ENCODE assay signal across 8 cellular contexts in genomic region chr14:99271288-99271941, GRCh38. TPM values are rescaled to one million over a fixed set of nuclear protein-coding genes. Genes with fewer than 3 reads are reported as not detected.
A peak's percentile ranks its signal among the peaks of the same experiment; 100 is the strongest.
DNase-seq lines count a peak whose midpoint lies in the region; ATAC-seq, FAIRE-seq and TF ChIP-seq lines count a peak whose summit lies in the region.

No MANE protein-coding gene starts in this region.

- FAIRE-seq in HepG2 (lab: Jason Lieb, UNC) = no peak

- intact Hi-C loops in HepG2 (cut with micrococcal nuclease; ENCODE audit: unreplicated experiment) = loop anchor here (5.0 kb wide), 1 partner anchor 46 kb away; no protein-coding TSS in a partner anchor

- H4K20me1 ChIP-seq in HepG2 (ENCODE audit: insufficient read depth, low read length) = no peaks in the 10 kb centered on the region

- no peak for DNase-seq in activated T-cell treated with anti-CD3 and anti-CD28 coated beads, Interleukin-2, amount 50 U/mL, for 24 hours
- DNase-seq in activated T-cell treated with anti-CD3 and anti-CD28 coated beads for 4 hours (no peak), HepG2 (ENCODE audit: low spot score) (no peak), thoracic aorta (ENCODE audit: low spot score) (no peak), Kasumi-1 (lab: John Stamatoyannopoulos, UW) (no peak), NOMO-1 treated with dmso at 0.1 percent for 144 hours (lab: John Stamatoyannopoulos, UW; ENCODE audit: unreplicated experiment) (no peak)

- peaks cover 45% of the 10 kb centered on the region for H3K4me1 Mint-ChIP-seq in activated T-cell treated with anti-CD3 and anti-CD28 coated beads, Interleukin-2, amount 50 U/mL, for 24 hours (ENCODE audit: low read depth)
- H3K4me1 Mint-ChIP-seq in activated naive CD8-positive, alpha-beta T cell (ENCODE audit: low read depth) = peaks cover 43% of the 10 kb centered on the region

- H2AFZ ChIP-seq in HepG2 (ENCODE audit: low read length) = no peak overlapping the region

- H3K27ac ChIP-seq in HepG2 (ENCODE audit: extremely low read length, insufficient read depth, low read length) (no peak overlapping the region), thoracic aorta (no peak overlapping the region)

- H3K9me3 Mint-ChIP-seq in activated T-cell treated with anti-CD3 and anti-CD28 coated beads, Interleukin-2, amount 50 U/mL, for 24 hours = no peaks in the 10 kb centered on the region
- H3K9me3 Mint-ChIP-seq in activated naive CD8-positive, alpha-beta T cell (ENCODE audit: low read depth) = no peaks in the 10 kb centered on the region

- TF ChIP-seq CTCF in HepG2 (CRISPR knock-in tag; IDR thresholded peaks at IDR 0.05) = no peak
- no peak for TF ChIP-seq CTCF in thoracic aorta (IDR thresholded peaks at IDR 0.05)

- H3K4me1 ChIP-seq in HepG2 (ENCODE audit: insufficient read depth, low read length) (peaks cover 36% of the 10 kb centered on the region), thoracic aorta (ENCODE audit: control insufficient read depth in 1 of 2, low read depth in 2 of 2) (peaks cover 17 to 41% of the 10 kb centered on the region in 2 donors)

- H3K4me2 ChIP-seq in HepG2 (ENCODE audit: low read depth, low read length) = peak overlapping the region; percentile 80

- peak overlapping the region; percentile 13 to 63 (median 49); a peak in 3 of 6 replicates for H3K4me3 ChIP-seq in HepG2 (replicated peaks in 1 of 3; ENCODE audit: insufficient read depth in 1 of 3, low read depth in 2 of 3, low read length in 3 of 3)
- H3K4me3 ChIP-seq in thoracic aorta = peak overlapping the region; percentile 63

- peaks cover 41% of the 10 kb centered on the region for H3K36me3 Mint-ChIP-seq in activated T-cell treated with anti-CD3 and anti-CD28 coated beads, Interleukin-2, amount 50 U/mL, for 24 hours (ENCODE audit: low read depth)
- peaks cover 3% of the 10 kb centered on the region for H3K36me3 Mint-ChIP-seq in activated naive CD8-positive, alpha-beta T cell

- H3K9me3 ChIP-seq in HepG2 (ENCODE audit: low read length) (no peaks in the 10 kb centered on the region), thoracic aorta (no peaks in the 10 kb centered on the region)

- no peak for TF ChIP-seq RAD21 in HepG2 (CRISPR knock-in tag; IDR thresholded peaks at IDR 0.05)

- peak overlapping the region; percentile 95 for H3K27ac Mint-ChIP-seq in activated T-cell treated with anti-CD3 and anti-CD28 coated beads, Interleukin-2, amount 50 U/mL, for 24 hours
- peak overlapping the region; percentile 99 for H3K27ac Mint-ChIP-seq in activated naive CD8-positive, alpha-beta T cell

- CTCF ChIA-PET in HepG2 (lab: Yijun Ruan, JAX; ENCODE audit: low intra/inter-chr PET ratio, low total read pairs) = no interaction called here

- POLR2A ChIA-PET in HepG2 (lab: Yijun Ruan, JAX) = no interaction called here

- TF ChIP-seq POLR2A in HepG2 (IDR thresholded peaks at IDR 0.05; ENCODE audit: insufficient read depth in 1 of 2, low read depth in 2 of 2, low read length in 2 of 2) (no peak), GM18505 (IDR thresholded peaks at IDR 0.05; ENCODE audit: borderline replicate concordance, extremely low read depth, insufficient read depth, insufficient read length) (no peak)

- in situ Hi-C loops in HepG2 (cut with HindIII; ENCODE audit: extremely low pct_ligation_motif_present, low pct_unique_long_range_greater_than_20kb) = loop anchor here (25.0 kb wide), 2 partner anchors 1134 to 1284 kb away; no protein-coding TSS in a partner anchor

- H3K36me3 ChIP-seq in HepG2 (replicated peaks in 1 of 2; ENCODE audit: control insufficient read depth in 1 of 2, insufficient read depth in 2 of 2, low read length in 2 of 2) (no peaks in the 10 kb centered on the region), thoracic aorta (no peaks in the 10 kb centered on the region)

- ATAC-seq in HepG2 = no peak
- no peak for ATAC-seq in thoracic aorta (ENCODE audit: insufficient number of reproducible peaks, low FRiP score, low read depth)
- ATAC-seq in GM18505 (IDR thresholded peaks at IDR 0.05; ENCODE audit: unreplicated experiment) = no peak

- H3K27me3 ChIP-seq in HepG2 (ENCODE audit: control insufficient read depth in 1 of 2, insufficient read depth in 2 of 2, low read length in 2 of 2) = peaks cover 6 to 36% of the 10 kb centered on the region in 2 experiments; a peak in 4 of 5 replicates
- H3K27me3 ChIP-seq in thoracic aorta (replicated peaks; ENCODE audit: insufficient read depth) = peaks cover 5% of the 10 kb centered on the region

- WGBS in HepG2 (ENCODE audit: low lambda C conversion rate) = 23% methylated on average over 27 of the region's 27 CpGs

- no peak overlapping the region for H3K9ac ChIP-seq in HepG2 (ENCODE audit: insufficient read depth, low read depth, low read length)

- no TSS peak for BruUV-seq in HepG2 (replicated peaks; lab: Mats Ljungman, UMichigan)

- H3K27me3 Mint-ChIP-seq in activated T-cell treated with anti-CD3 and anti-CD28 coated beads, Interleukin-2, amount 50 U/mL, for 24 hours = no peaks in the 10 kb centered on the region
- no peaks in the 10 kb centered on the region for H3K27me3 Mint-ChIP-seq in activated naive CD8-positive, alpha-beta T cell

- no peaks in the 10 kb centered on the region for H3K79me2 ChIP-seq in HepG2 (ENCODE audit: insufficient read depth, low read length)

- H3K4me3 Mint-ChIP-seq in activated T-cell treated with anti-CD3 and anti-CD28 coated beads, Interleukin-2, amount 50 U/mL, for 24 hours = peak overlapping the region; percentile 99
- peak overlapping the region; percentile 98 for H3K4me3 Mint-ChIP-seq in activated naive CD8-positive, alpha-beta T cell

- TF ChIP-seq EP300 in HepG2 (IDR thresholded peaks at IDR 0.05; ENCODE audit: low read depth in 2 of 2, low read length in 2 of 2) (no peak), HepG2 (CRISPR knock-in tag; IDR thresholded peaks at IDR 0.05; ENCODE audit: borderline replicate concordance) (no peak)

TF ChIP-seq in HepG2, 621 proteins besides CTCF, POLR2A, EP300 and RAD21:
- peak; percentile 89 for TF ChIP-seq CBX2 (IDR thresholded peaks at IDR 0.05; ENCODE audit: low read depth, low read length)
- TF ChIP-seq CBX2 (CRISPR knock-in tag; IDR thresholded peaks at IDR 0.05; ENCODE audit: low read depth) = no peak
- no peak for TF ChIP-seq ZNF263 (CRISPR knock-in tag; IDR thresholded peaks at IDR 0.05)

RNA-seq across cellular contexts. Expression of gene BCL11B, which starts 0.6 kb away (rescaled TPM):
- not detected in 2 replicates for total RNA-seq in HepG2 (2016; rRNA removed; fragmentation: Illumina TruSeq; extraction: Trizol)
- not detected in 2 replicates for total RNA-seq in HepG2 (2016; cell fraction: cytosol; rRNA removed; fragmentation: Illumina TruSeq; extraction: Trizol; ENCODE audit: low read depth)
- not detected in 2 replicates for total RNA-seq in HepG2 (2016; cell fraction: insoluble cytoplasmic fraction; rRNA removed; fragmentation: Illumina TruSeq; extraction: Trizol)
- total RNA-seq in HepG2 (2016; cell fraction: membrane; rRNA removed; fragmentation: Illumina TruSeq; extraction: Trizol) = not detected in 2 replicates
- not detected in 2 replicates for total RNA-seq in HepG2 (2016; cell fraction: nucleus; rRNA removed; fragmentation: Illumina TruSeq; extraction: Trizol)
- polyA plus RNA-seq in HepG2 (2011; rRNA removed) = not detected in 2 replicates
- polyA plus RNA-seq in HepG2 (2011; cell fraction: cytosol; rRNA removed) = not detected in 2 replicates
- polyA plus RNA-seq in HepG2 (2011; cell fraction: nucleus; rRNA removed) = 0.02 and 0.03 TPM in 2 replicates
- polyA plus RNA-seq in HepG2 (2012) = not detected in 2 replicates
- not detected in 2 replicates for polyA plus RNA-seq in HepG2 (2016; cell fraction: cytosol; fragmentation: Illumina TruSeq; extraction: Trizol; ENCODE audit: low read depth)
- not detected in 2 replicates for polyA plus RNA-seq in HepG2 (2016; cell fraction: insoluble cytoplasmic fraction; fragmentation: Illumina TruSeq; extraction: Trizol; ENCODE audit: low read depth)
- not detected in 2 replicates for polyA plus RNA-seq in HepG2 (2016; cell fraction: membrane; fragmentation: Illumina TruSeq; extraction: Trizol; ENCODE audit: low read depth)
- not detected in 2 replicates for polyA plus RNA-seq in HepG2 (2016; cell fraction: nucleus; fragmentation: Illumina TruSeq; extraction: Trizol; ENCODE audit: insufficient read depth, low read depth)
- polyA minus RNA-seq in HepG2 (2011; rRNA and poly(A)+ RNA removed; ENCODE audit: low replicate concordance) = not detected in 2 replicates
- polyA minus RNA-seq in HepG2 (2011; cell fraction: cytosol; rRNA and poly(A)+ RNA removed) = not detected in 2 replicates
- under 0.01 TPM in 1 of 2 replicates, not detected in the other for polyA minus RNA-seq in HepG2 (2011; cell fraction: nucleus; rRNA and poly(A)+ RNA removed)
- 1 to 10 TPM in 1 of 2 donors, under 1 TPM in 1; 0.92 to 6.2 TPM for total RNA-seq in thoracic aorta
